ENCODE assay signal across 38 cellular contexts in the genomic region with DNA sequence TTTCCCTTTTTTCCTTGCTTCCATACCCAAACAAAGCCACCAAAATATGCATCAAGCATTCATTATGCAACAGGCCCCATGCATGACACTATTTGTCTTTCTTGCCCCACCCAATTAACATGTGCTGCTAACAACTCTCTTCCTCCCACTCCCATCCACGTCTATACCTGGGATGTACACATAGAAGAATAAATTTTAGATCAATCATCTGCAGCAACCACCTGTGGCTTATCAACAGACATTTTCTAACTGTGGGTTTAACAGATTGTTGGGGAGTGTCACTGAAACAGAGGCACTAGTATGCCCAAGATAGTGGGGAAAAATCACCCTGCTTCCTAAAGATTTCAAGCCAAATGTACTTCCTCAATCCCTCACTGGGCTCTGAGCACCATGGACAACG. TPM values are rescaled to one million over a fixed set of nuclear protein-coding genes. Genes with fewer than 3 reads are reported as not detected.
"Had no signal": no experiment of that assay in that cellular context is flagged by ENCODE, and none has a peak within 500 bp of the region (broad histone marks: within the 10 kb centered on the region; RNA-seq: fewer than 3 reads in every experiment).

No MANE protein-coding gene starts in this region.

- DNase-seq: Karpas-422, Kasumi-1, MG63, MM.1S, MV-4-11, NCI-H1048, NCI-H1092, NCI-H1092 treated with DMSO at 0.1 percent for 48 hours, NCI-H1105, NCI-H1105 treated with DMSO at 0.1 percent for 48 hours, NCI-H1417, NCI-H1417 treated with DMSO at 0.1 percent for 48 hours, NCI-H1436, NCI-H1436 treated with DMSO at 0.1 percent for 48 hours, NCI-H146, NCI-H1694, NCI-H1694 treated with DMSO at 0.1 percent for 48 hours, NCI-H187, NCI-H187 treated with DMSO at 0.1 percent for 48 hours, NCI-H1930, NCI-H2029, NCI-H2029 treated with DMSO at 0.1 percent for 48 hours, NCI-H2081, NCI-H2081 treated with DMSO at 0.1 percent for 48 hours, NCI-H2171, NCI-H2171 treated with DMSO at 0.1 percent for 48 hours, NCI-H2227 treated with DMSO at 0.1 percent for 48 hours, NCI-H226, NCI-H345, NCI-H446, NCI-H446 treated with DMSO at 0.1 percent for 48 hours, NCI-H510A, NCI-H510A treated with DMSO at 0.1 percent for 48 hours had no signal

- H3K9me3 ChIP-seq: MG63 had no signal

- H3K4me2 ChIP-seq: KMS-11 had no signal

- H3K27me3 ChIP-seq: MG63 had no signal

- H3K36me3 ChIP-seq: MG63 had no signal

- H3K9ac ChIP-seq: KMS-11 had no signal

- H3K4me3 ChIP-seq: MG63 had no signal

- H3K27ac ChIP-seq: KMS-11 had no signal

RNA-seq across cellular contexts. Expression of a gene that starts 28.5 kb away (rescaled TPM):
- total RNA-seq: LHCN-M2, M059J, MCF 10A, NCI-H460 had no signal
